ENCODE assay signal across 1 cellular context in genomic region chr2:88057437-88057844, GRCh38.
TF ChIP-seq lines count a peak whose summit lies in the region.

No MANE protein-coding gene starts in this region.

TF ChIP-seq in HepG2, 621 proteins besides CTCF, POLR2A, EP300 and RAD21:
- TF ChIP-seq ZNF570 (CRISPR knock-in tag; IDR thresholded peaks at IDR 0.05; ENCODE audit: borderline replicate concordance) (no peak), NCOA1 (CRISPR knock-in tag; IDR thresholded peaks at IDR 0.05) (0 out of 2 replicates have a peak, but pooled peaks have one; percentile 4), ZNF318 (CRISPR knock-in tag; IDR thresholded peaks at IDR 0.05) (no peak), SAP130 (CRISPR knock-in tag; IDR thresholded peaks at IDR 0.05; ENCODE audit: low read depth) (peak; percentile 22; the same call in 1 of the 2 replicates)
